11 cellular contexts compared by ENCODE assay signal in the genomic region with DNA sequence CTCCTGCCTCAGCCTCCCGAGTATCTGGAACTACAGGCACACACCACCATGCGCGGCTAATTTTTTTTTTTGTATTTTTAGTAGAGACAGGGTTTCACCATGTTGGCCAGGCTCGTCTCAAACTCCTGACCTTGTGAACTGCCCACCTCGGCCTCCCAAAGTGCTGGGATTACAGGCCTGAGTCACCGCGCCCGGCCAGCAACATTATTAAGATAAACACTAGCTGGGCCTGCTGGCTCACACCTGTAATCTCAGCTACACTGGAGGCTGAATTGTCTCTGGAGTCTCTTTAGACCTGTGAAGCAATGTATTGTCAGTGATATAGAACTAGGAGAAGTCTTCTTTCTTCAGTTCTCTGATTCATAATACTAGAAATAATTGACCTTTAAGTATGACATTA. TPM values are rescaled to one million over a fixed set of nuclear protein-coding genes. Genes with fewer than 3 reads are reported as not detected.
"Had no signal": no experiment of that assay in that cellular context is flagged by ENCODE, and none has a peak within 500 bp of the region (broad histone marks: within the 10 kb centered on the region; RNA-seq: fewer than 3 reads in every experiment).

No MANE protein-coding gene starts in this region.

RNA-seq across cellular contexts. Expression of a gene that starts 32.1 kb away (rescaled TPM):
- total RNA-seq: activated CD4-positive, alpha-beta memory T cell treated with anti-CD3 and anti-CD28 coated beads for 36 hours; activated CD4-positive, alpha-beta T cell treated with anti-CD3 and anti-CD28 coated beads, Interleukin-2, amount 10 ng/mL, durations not matched to agents 24 days and 14 days; activated CD8-positive, alpha-beta memory T cell treated with anti-CD3 and anti-CD28 coated beads for 36 hours; activated CD8-positive, alpha-beta T cell treated with anti-CD3 and anti-CD28 coated beads for 36 hours; activated naive CD4-positive, alpha-beta T cell treated with anti-CD3 and anti-CD28 coated beads for 36 hours; activated naive CD8-positive, alpha-beta T cell treated with anti-CD3 and anti-CD28 coated beads for 36 hours; activated T-helper 1 cell treated with anti-CD3 and anti-CD28 coated beads, Interleukin-12 subunit alpha, Interleukin-12 subunit beta, Interleukin-2, Interleukin-4 antibody, amounts not matched to agents 30 ng/mL and 10 ng/mL and 1 ng/mL, durations not matched to agents 14 hours and 24 hours and 36 hours; activated T-helper 17 cell treated with anti-CD3 and anti-CD28 coated beads, Interleukin-2, amount 50 U/mL, for 72 hours; bronchial epithelial cell; cardiac muscle cell; chondrocyte had no signal
- polyA plus RNA-seq: cardiac muscle cell had no signal
